In genomic region chr1:27559466-27560030, GRCh38 we compare ENCODE assay signal across 13 cellular contexts. TPM values are rescaled to one million over a fixed set of nuclear protein-coding genes. Genes with fewer than 3 reads are reported as not detected.
DNase-seq lines count a peak whose midpoint lies in the region; ATAC-seq and TF ChIP-seq lines count a peak whose summit lies in the region.
"Had no signal": no experiment of that assay in that cellular context is flagged by ENCODE, and none has a peak within 500 bp of the region (broad histone marks: within the 10 kb centered on the region; RNA-seq: fewer than 3 reads in every experiment).

No MANE protein-coding gene starts in this region.

- H3F3A ChIP-seq in SK-N-SH (replicated peaks; ENCODE audit: insufficient read depth), result peaks cover 16% of the 10 kb centered on the region

- TF ChIP-seq EP300 in SK-N-SH (IDR thresholded peaks at IDR 0.05; ENCODE audit: borderline replicate concordance in 1 of 2, low read depth in 1 of 2, low read length in 1 of 2), result no peak

- H3K9me2 ChIP-seq in SK-N-SH (no peaks in the 10 kb centered on the region), hepatocyte (replicated peaks; ENCODE audit: insufficient read depth) (no peaks in the 10 kb centered on the region)

- peak overlapping the region; percentile 89 for H3K27ac Mint-ChIP-seq in WTC11
- H3K27ac Mint-ChIP-seq in stimulated activated effector memory CD8-positive, alpha-beta T cell treated with anti-CD3 and anti-CD28 coated beads, Interleukin-12 subunit alpha, Interleukin-12 subunit beta, amount 100 ng/mL, for 72 hours, result peak overlapping the region; percentile 41
- H3K27ac Mint-ChIP-seq: memory B cell had no signal

- DNase-seq in SK-N-SH (peak; percentile 65), WTC11 (ENCODE audit: low spot score) (no peak), hepatocyte (ENCODE audit: low spot score) (no peak), HPDE6-E6E7 (ENCODE audit: extremely low spot score) (no peak), HEK293T (ENCODE audit: extremely low spot score) (no peak)
- no peak for DNase-seq in stimulated activated effector memory CD8-positive, alpha-beta T cell treated with anti-CD3 and anti-CD28 coated beads, Interleukin-12 subunit alpha, Interleukin-12 subunit beta, amount 100 ng/mL, for 72 hours (ENCODE audit: low spot score in 2 of 2)
- DNase-seq: DMS53, MV-4-11, NCI-H510A, testis had no signal

- CTCF ChIA-PET in SK-N-SH (lab: Yijun Ruan, JAX) (interaction anchor here (0.8 to 24.8 kb wide), 7 partner anchors 13 to 263 kb away, joined by 3 to 603 read pairs (median 5); partner anchors contain the start of gene AHDC1), WTC11 (lab: Charles Lee) (interaction anchor here (0.5 to 11.6 kb wide), 6 partner anchors 11 to 207 kb away, joined by 3 to 489 read pairs (median 4); partner anchors contain the start of gene AHDC1), HEK293T (lab: Yijun Ruan, JAX) (interaction anchor here (0.6 kb wide), 1 partner anchor 54 kb away, joined by 4 read pairs; no protein-coding TSS in a partner anchor)

- POLR2A ChIA-PET in SK-N-SH (lab: Yijun Ruan, JAX), result interaction anchor here (0.6 to 2.0 kb wide), 3 partner anchors 42 to 429 kb away, joined by 3 to 10 read pairs (median 3); no protein-coding TSS in a partner anchor
- POLR2A ChIA-PET in WTC11 (lab: Charles Lee), result interaction anchor here (0.6 kb wide), 1 partner anchor 16 kb away, joined by 3 read pairs; no protein-coding TSS in a partner anchor
- POLR2A ChIA-PET in HEK293T (lab: Yijun Ruan, JAX), result no interaction called here

- peak overlapping the region; percentile 5 to 94; a peak in 3 of 4 replicates for H3K27ac ChIP-seq in SK-N-SH (ENCODE audit: low read depth in 2 of 2, low read length in 1 of 2)
- H3K27ac ChIP-seq in hepatocyte, result peak overlapping the region; percentile 94

- TF ChIP-seq RAD21 in SK-N-SH (IDR thresholded peaks at IDR 0.05; ENCODE audit: low read length), result no peak

- H2AFZ ChIP-seq in SK-N-SH (ENCODE audit: low read depth) (no peak overlapping the region), hepatocyte (no peak overlapping the region)

- no peaks in the 10 kb centered on the region for H3K27me3 Mint-ChIP-seq in WTC11 (ENCODE audit: low read depth)
- H3K27me3 Mint-ChIP-seq: memory B cell had no signal

- no peak for TF ChIP-seq CTCF in SK-N-SH (IDR thresholded peaks at IDR 0.05)
- TF ChIP-seq CTCF in WTC11 (IDR thresholded peaks at IDR 0.05), result no peak
- no peak for TF ChIP-seq CTCF in hepatocyte (IDR thresholded peaks at IDR 0.05; ENCODE audit: poor library complexity)

- no peaks in the 10 kb centered on the region for H3K9me3 Mint-ChIP-seq in WTC11
- H3K9me3 Mint-ChIP-seq in stimulated activated effector memory CD8-positive, alpha-beta T cell treated with anti-CD3 and anti-CD28 coated beads, Interleukin-12 subunit alpha, Interleukin-12 subunit beta, amount 100 ng/mL, for 72 hours, result no peaks in the 10 kb centered on the region
- H3K9me3 Mint-ChIP-seq: memory B cell had no signal

- 77% methylated on average over 8 of the region's 8 CpGs for WGBS in SK-N-SH (ENCODE audit: low lambda C conversion rate)
- 78% methylated on average over 8 of the region's 8 CpGs for WGBS in hepatocyte (ENCODE audit: low lambda C conversion rate, missing lambda C conversion rate)

- H3K9ac ChIP-seq in SK-N-SH, result no peak overlapping the region

- H4K20me1 ChIP-seq in SK-N-SH (ENCODE audit: insufficient read depth) (peaks cover 16% of the 10 kb centered on the region), hepatocyte (ENCODE audit: insufficient read depth, poor library complexity, severe bottlenecking) (peaks cover 4% of the 10 kb centered on the region)

- peaks cover 78% of the 10 kb centered on the region for H3K4me1 Mint-ChIP-seq in WTC11
- peaks cover 58% of the 10 kb centered on the region for H3K4me1 Mint-ChIP-seq in stimulated activated effector memory CD8-positive, alpha-beta T cell treated with anti-CD3 and anti-CD28 coated beads, Interleukin-12 subunit alpha, Interleukin-12 subunit beta, amount 100 ng/mL, for 72 hours

- H3K36me3 Mint-ChIP-seq in WTC11, result no peaks in the 10 kb centered on the region
- H3K36me3 Mint-ChIP-seq in stimulated activated effector memory CD8-positive, alpha-beta T cell treated with anti-CD3 and anti-CD28 coated beads, Interleukin-12 subunit alpha, Interleukin-12 subunit beta, amount 100 ng/mL, for 72 hours, result peaks cover 16% of the 10 kb centered on the region
- H3K36me3 Mint-ChIP-seq: memory B cell had no signal

- H3K9me3 ChIP-seq in SK-N-SH (no peaks in the 10 kb centered on the region), hepatocyte (ENCODE audit: low read depth) (no peaks in the 10 kb centered on the region)
- H3K9me3 ChIP-seq: testis had no signal

- H3K79me2 ChIP-seq in SK-N-SH (ENCODE audit: insufficient read depth), result peaks cover 44% of the 10 kb centered on the region
- H3K79me2 ChIP-seq in hepatocyte, result peaks cover 76% of the 10 kb centered on the region

- H3K4me2 ChIP-seq in SK-N-SH (no peak overlapping the region), hepatocyte (no peak overlapping the region)

- H3K4me3 Mint-ChIP-seq in WTC11, result no peak overlapping the region
- no peak overlapping the region for H3K4me3 Mint-ChIP-seq in stimulated activated effector memory CD8-positive, alpha-beta T cell treated with anti-CD3 and anti-CD28 coated beads, Interleukin-12 subunit alpha, Interleukin-12 subunit beta, amount 100 ng/mL, for 72 hours
- H3K4me3 Mint-ChIP-seq: memory B cell had no signal

- H3K4me3 ChIP-seq in SK-N-SH (ENCODE audit: low read depth in 2 of 2, low read length in 1 of 2) (no peak overlapping the region), hepatocyte (no peak overlapping the region)
- H3K4me3 ChIP-seq: testis had no signal

- ATAC-seq in SK-N-SH treated with all-trans-retinoic acid at 6 μM for 48 hours, result no peak
- no peak for ATAC-seq in WTC11
- ATAC-seq in stimulated activated effector memory CD8-positive, alpha-beta T cell treated with anti-CD3 and anti-CD28 coated beads, Interleukin-12 subunit alpha, Interleukin-12 subunit beta, amount 100 ng/mL, for 72 hours, result no peak
- no peak for ATAC-seq in HG03342 (IDR thresholded peaks at IDR 0.05; ENCODE audit: unreplicated experiment)

- H3K4me1 ChIP-seq in SK-N-SH (ENCODE audit: control insufficient read depth in 1 of 2, insufficient read depth in 2 of 2, low read depth in 1 of 2, low read length in 1 of 2) (peaks cover 48 to 62% of the 10 kb centered on the region in 2 experiments; a peak in 3 of 4 replicates), hepatocyte (ENCODE audit: insufficient read depth) (peaks cover 97% of the 10 kb centered on the region)

- H3K27me3 ChIP-seq in SK-N-SH (ENCODE audit: insufficient read depth) (no peaks in the 10 kb centered on the region), hepatocyte (no peaks in the 10 kb centered on the region)
- H3K27me3 ChIP-seq: testis had no signal

- H3K36me3 ChIP-seq in SK-N-SH (replicated peaks in 1 of 2; ENCODE audit: control insufficient read depth in 1 of 2, insufficient read depth in 2 of 2, low read length in 1 of 2), result peaks cover 0 to 5% of the 10 kb centered on the region in 2 experiments
- no peaks in the 10 kb centered on the region for H3K36me3 ChIP-seq in hepatocyte (replicated peaks; ENCODE audit: insufficient read depth, low read depth)

TF ChIP-seq in SK-N-SH, 30 proteins besides CTCF, POLR2A, EP300 and RAD21 (continues in another document):
- TF ChIP-seq TCF12 (IDR thresholded peaks at IDR 0.05), result no peak
- TF ChIP-seq GATA2 (CRISPR knock-in tag; IDR thresholded peaks at IDR 0.05), result no peak
- no peak for TF ChIP-seq GABPA (IDR thresholded peaks at IDR 0.05; ENCODE audit: low read depth)

TF ChIP-seq in SK-N-SH treated with all-trans-retinoic acid at 6 μM for 48 hours, 23 proteins besides CTCF, POLR2A, EP300 and RAD21 (continues in another document):
- TF ChIP-seq ZFP3 (CRISPR knock-in tag; IDR thresholded peaks at IDR 0.05) (no peak), ZNF565 (CRISPR knock-in tag; conservative IDR thresholded peaks at IDR 0.05; ENCODE audit: low read depth) (no peak), ISL1 (CRISPR knock-in tag; IDR thresholded peaks at IDR 0.05) (no peak)

TF ChIP-seq in WTC11, 78 proteins besides CTCF, POLR2A, EP300 and RAD21 (continues in another document):
- TF ChIP-seq GTF2I (CRISPR knock-in tag; conservative IDR thresholded peaks at IDR 0.05) (no peak), E2F4 (CRISPR knock-in tag; IDR thresholded peaks at IDR 0.05; ENCODE audit: borderline replicate concordance, low read depth) (no peak), ZNF396 (CRISPR knock-in tag; IDR thresholded peaks at IDR 0.05; ENCODE audit: borderline replicate concordance) (no peak), ZNF263 (CRISPR knock-in tag; IDR thresholded peaks at IDR 0.05; ENCODE audit: low read depth) (no peak)

TF ChIP-seq in HEK293T, 16 proteins besides CTCF, POLR2A, EP300 and RAD21:
- no peak for TF ChIP-seq FOXA1 (IDR thresholded peaks at IDR 0.05)
TF ChIP-seq in HEK293T: peak in this region for 0.

RNA-seq across cellular contexts. Expression of gene AHDC1, which starts 44.4 kb away (rescaled TPM):
- polyA plus RNA-seq in SK-N-SH (2012; rRNA removed) (3.1 and 8.5 TPM in 2 replicates), hepatocyte (12.2 and 14.4 TPM in 2 replicates)
- 3.2 and 4.4 TPM in 2 replicates for polyA plus RNA-seq in SK-N-SH (2012; cell fraction: cytosol; rRNA removed)
- 19.2 and 28.1 TPM in 2 replicates for polyA plus RNA-seq in SK-N-SH (2012; cell fraction: nucleus; rRNA removed)
- total RNA-seq in WTC11 (2021) (31.6 to 49.0 TPM (median 32.6 TPM) in 3 replicates), hepatocyte (6.7 and 13.3 TPM in 2 replicates)
